ENCODE assay signal across 13 cellular contexts in the genomic region with DNA sequence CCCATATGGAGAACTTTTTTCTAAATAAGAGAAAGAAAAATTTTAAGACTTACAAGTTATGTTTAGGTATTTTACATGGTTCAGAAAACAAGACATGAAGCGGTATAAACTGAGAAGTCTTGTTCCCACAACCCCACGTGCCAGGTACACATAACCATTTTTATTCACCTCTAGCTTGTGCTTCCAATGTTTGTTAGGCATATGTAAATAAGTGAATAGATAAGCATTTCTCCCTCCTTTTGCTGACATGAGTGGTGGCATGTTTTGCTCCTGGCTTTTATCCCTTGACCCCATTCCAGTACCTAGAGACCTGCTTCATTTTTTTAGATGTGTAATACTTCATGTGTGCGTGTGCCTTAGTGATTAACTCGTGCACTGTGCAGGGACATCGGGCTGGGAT.
"Had no signal": no experiment of that assay in that cellular context is flagged by ENCODE, and none has a peak within 500 bp of the region (broad histone marks: within the 10 kb centered on the region; RNA-seq: fewer than 3 reads in every experiment).

No MANE protein-coding gene starts in this region.

- H3K27me3 Mint-ChIP-seq: activated naive CD4-positive, alpha-beta T cell treated with anti-CD3 and anti-CD28 coated beads, Interleukin-2, amount 50 U/mL, for 24 hours; activated T-cell treated with anti-CD3 and anti-CD28 coated beads, Interleukin-2, amount 50 U/mL, for 24 hours; naive thymus-derived CD8-positive, alpha-beta T cell had no signal

- H3K27ac Mint-ChIP-seq: activated CD8-positive, alpha-beta memory T cell treated with anti-CD3 and anti-CD28 coated beads, Interleukin-2, amount 10 ng/mL, durations not matched to agents 7 days and 5 days; activated naive CD4-positive, alpha-beta T cell treated with anti-CD3 and anti-CD28 coated beads, Interleukin-2, amount 50 U/mL, for 24 hours; activated T-cell treated with anti-CD3 and anti-CD28 coated beads, Interleukin-2, amount 50 U/mL, for 24 hours; naive thymus-derived CD8-positive, alpha-beta T cell; T-helper 2 cell treated with Interferon-gamma antibody and Interleukin-4, amounts not matched to agents 5 μg/mL and 100 μg/mL, for 36 hours had no signal

- H3K9me3 Mint-ChIP-seq: activated T-cell treated with anti-CD3 and anti-CD28 coated beads, Interleukin-2, amount 50 U/mL, for 24 hours; T-helper 2 cell treated with Interferon-gamma antibody and Interleukin-4, amounts not matched to agents 5 μg/mL and 100 μg/mL, for 36 hours had no signal

- H3K27ac ChIP-seq: foreskin keratinocyte, uterus had no signal

- H3K9me3 ChIP-seq: uterus had no signal

- H3K4me1 ChIP-seq: uterus had no signal

- H3K36me3 Mint-ChIP-seq: activated CD8-positive, alpha-beta memory T cell treated with anti-CD3 and anti-CD28 coated beads, Interleukin-2, amount 10 ng/mL, durations not matched to agents 7 days and 5 days; activated naive CD4-positive, alpha-beta T cell treated with anti-CD3 and anti-CD28 coated beads, Interleukin-2, amount 50 U/mL, for 24 hours; naive thymus-derived CD8-positive, alpha-beta T cell had no signal

- H3K27me3 ChIP-seq: foreskin keratinocyte, uterus had no signal

- H3K4me3 ChIP-seq: lung, uterus had no signal

- H3K36me3 ChIP-seq: uterus had no signal

- DNase-seq: activated CD8-positive, alpha-beta memory T cell treated with anti-CD3 and anti-CD28 coated beads, Interleukin-2, amount 10 ng/mL, durations not matched to agents 7 days and 5 days; activated effector memory CD4-positive, alpha-beta T cell treated with Interleukin-2 at 50 U/mL for 16 hours; activated T-cell treated with anti-CD3 and anti-CD28 coated beads, Interleukin-2, amount 50 U/mL, for 24 hours; foreskin keratinocyte; naive thymus-derived CD8-positive, alpha-beta T cell; stimulated activated CD4-positive, alpha-beta T cell treated with anti-CD3 and anti-CD28 coated beads, Interleukin-4, amount 100 ng/mL, for 1 hour; stimulated activated CD8-positive, alpha-beta memory T cell treated with anti-CD3 and anti-CD28 coated beads, Interleukin-4, amount 100 ng/mL, for 48 hours; stimulated activated naive CD8-positive, alpha-beta T cell treated with anti-CD3 and anti-CD28 coated beads, Interleukin-15, Interleukin-2, amounts not matched to agents 100 U/mL and 50 U/mL, for 24 hours; SW 1271; uterus had no signal

- H3K4me3 Mint-ChIP-seq: activated CD8-positive, alpha-beta memory T cell treated with anti-CD3 and anti-CD28 coated beads, Interleukin-2, amount 10 ng/mL, durations not matched to agents 7 days and 5 days; activated naive CD4-positive, alpha-beta T cell treated with anti-CD3 and anti-CD28 coated beads, Interleukin-2, amount 50 U/mL, for 24 hours; activated T-cell treated with anti-CD3 and anti-CD28 coated beads, Interleukin-2, amount 50 U/mL, for 24 hours; naive thymus-derived CD8-positive, alpha-beta T cell; T-helper 2 cell treated with Interferon-gamma antibody and Interleukin-4, amounts not matched to agents 5 μg/mL and 100 μg/mL, for 36 hours had no signal

- H3K4me1 Mint-ChIP-seq: activated naive CD4-positive, alpha-beta T cell treated with anti-CD3 and anti-CD28 coated beads, Interleukin-2, amount 50 U/mL, for 24 hours had no signal
